In the genomic region with DNA sequence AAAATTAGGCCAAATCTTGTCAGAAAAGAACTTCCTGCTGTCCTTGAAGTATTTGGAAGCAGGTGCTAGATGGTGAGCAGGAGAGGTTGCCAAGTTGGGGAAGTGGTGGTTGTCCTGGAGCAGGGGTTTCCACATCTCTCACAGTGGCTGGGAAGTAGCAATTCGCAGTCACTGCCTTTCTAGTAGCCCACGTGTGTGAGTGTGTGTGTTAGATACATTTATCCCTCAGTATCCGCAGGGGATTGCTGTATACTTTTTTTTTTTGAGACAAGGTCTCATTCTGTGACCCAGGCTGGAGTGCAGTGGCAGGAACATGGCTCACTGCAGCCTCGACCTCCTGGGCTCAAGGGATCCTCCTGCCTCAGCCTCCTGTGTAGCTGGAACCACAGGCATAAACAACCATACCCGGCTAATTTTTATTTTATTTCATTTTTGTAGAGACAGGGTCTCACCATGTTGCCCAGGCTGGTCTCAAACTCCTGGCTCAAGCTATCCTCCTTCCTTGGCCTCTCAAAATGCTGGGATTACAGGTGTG, we compare ENCODE assay signal across 8 cellular contexts. TPM values are rescaled to one million over a fixed set of nuclear protein-coding genes. Genes with fewer than 3 reads are reported as not detected.
DNase-seq lines count a peak whose midpoint lies in the region; ATAC-seq and TF ChIP-seq lines count a peak whose summit lies in the region.

No MANE protein-coding gene starts in this region.

- no peaks in the 10 kb centered on the region for H3K23me2 ChIP-seq in H9 (ENCODE audit: insufficient read length, low read depth, low read length, poor library complexity, severe bottlenecking)

- H2BK20ac ChIP-seq in H9 (ENCODE audit: low read depth, low read length, poor library complexity, severe bottlenecking), result no peak overlapping the region

- H3K56ac ChIP-seq in H9 (ENCODE audit: insufficient read length, low read depth, low read length), result peak overlapping the region; percentile 11

- H3K9me3 Mint-ChIP-seq in H9 (no peaks in the 10 kb centered on the region), endothelial cell (ENCODE audit: unreplicated experiment) (no peaks in the 10 kb centered on the region)

- peak overlapping the region; percentile 30 for H3K18ac ChIP-seq in H9 (ENCODE audit: insufficient read length, low read depth, low read length)

- H4K20me1 ChIP-seq in H9 (ENCODE audit: control insufficient read depth, insufficient read depth, insufficient read length), result no peaks in the 10 kb centered on the region

- H2AK5ac ChIP-seq in H9 (ENCODE audit: insufficient read length, low read length), result no peak overlapping the region

- H2BK15ac ChIP-seq in H9 (ENCODE audit: low read depth, low read length), result no peak overlapping the region

- H3K27ac Mint-ChIP-seq in H9 (peak overlapping the region; percentile 55 to 98 (median 96); a peak in 5 of 7 replicates), endothelial cell (ENCODE audit: unreplicated experiment) (peak overlapping the region; percentile 85)

- H3T11ph ChIP-seq in H9 (ENCODE audit: low read length), result no peak overlapping the region

- H3K27me3 Mint-ChIP-seq in H9 (ENCODE audit: low read depth), result no peaks in the 10 kb centered on the region
- peaks cover 8% of the 10 kb centered on the region for H3K27me3 Mint-ChIP-seq in endothelial cell (ENCODE audit: unreplicated experiment)

- no peaks in the 10 kb centered on the region for H3K4me1 ChIP-seq in H9 (ENCODE audit: insufficient read depth, low read length)
- H3K4me1 ChIP-seq in muscle layer of colon (ENCODE audit: insufficient read depth, low read length), result peaks cover 23% of the 10 kb centered on the region

- no peak overlapping the region for H3K23ac ChIP-seq in H9 (ENCODE audit: insufficient read length, low read depth, low read length)

- no peak overlapping the region for H3K4ac ChIP-seq in H9 (ENCODE audit: low read depth, low read length)

- H2BK120ac ChIP-seq in H9 (ENCODE audit: low read depth, low read length, poor library complexity, severe bottlenecking), result no peak overlapping the region

- no peak overlapping the region for H4K8ac ChIP-seq in H9 (replicated peaks; ENCODE audit: insufficient read length, low read depth, low read length)

- TF ChIP-seq CTCF in H9 (conservative IDR thresholded peaks at IDR 0.05) (no peak), endothelial cell (IDR thresholded peaks at IDR 0.05; ENCODE audit: unreplicated experiment) (no peak)

- H3K79me2 ChIP-seq in H9 (ENCODE audit: insufficient read depth, low read length), result no peaks in the 10 kb centered on the region; the same call in 1 of the 2 replicates

- no peak overlapping the region for H2BK12ac ChIP-seq in H9 (ENCODE audit: insufficient read length, low read depth, low read length)

- no peak overlapping the region for H4K91ac ChIP-seq in H9 (ENCODE audit: insufficient read length, low read depth, low read length)

- no peak overlapping the region for H2BK5ac ChIP-seq in H9 (ENCODE audit: insufficient read length, low read length)

- H3K27ac ChIP-seq in H9 (ENCODE audit: insufficient read length, low read depth, low read length) (no peak overlapping the region), muscle layer of colon (ENCODE audit: low read depth, low read length) (peak overlapping the region; percentile 70)

- no peaks in the 10 kb centered on the region for H3K27me3 ChIP-seq in H9 (ENCODE audit: insufficient read depth, low read length)
- H3K27me3 ChIP-seq in muscle layer of colon (ENCODE audit: control insufficient read depth in 1 of 2, insufficient read depth in 2 of 2, low read length in 2 of 2), result no peaks in the 10 kb centered on the region

- H2AFZ ChIP-seq in H9 (ENCODE audit: low read length), result no peak overlapping the region

- no peaks in the 10 kb centered on the region for H3K79me1 ChIP-seq in H9 (ENCODE audit: insufficient read depth, low read depth, low read length, poor library complexity, severe bottlenecking)

- peak overlapping the region; percentile 99 for H3K9ac ChIP-seq in H9 (ENCODE audit: extremely low read depth, insufficient read length, low read length)
- H3K9ac ChIP-seq in muscle layer of colon (ENCODE audit: low read length), result peak overlapping the region; percentile 55

- H3K9me3 ChIP-seq in H9 (ENCODE audit: control insufficient read depth, low read depth, low read length) (no peaks in the 10 kb centered on the region), muscle layer of colon (ENCODE audit: low read length) (no peaks in the 10 kb centered on the region)

- H3K4me2 ChIP-seq in H9 (ENCODE audit: insufficient read depth, insufficient read length, low read length), result peak overlapping the region; percentile 80

- peak overlapping the region; percentile 92 for H4K5ac ChIP-seq in H9 (ENCODE audit: insufficient read length, low read depth, low read length)

- H3K36me3 ChIP-seq in muscle layer of colon (ENCODE audit: insufficient read depth, low read length), result no peaks in the 10 kb centered on the region

- H3K4me3 Mint-ChIP-seq in H9, result peak overlapping the region; percentile 93 to 97
- peak overlapping the region; percentile 99 for H3K4me3 Mint-ChIP-seq in endothelial cell (ENCODE audit: unreplicated experiment)

- peaks cover 4 to 14% of the 10 kb centered on the region in 2 experiments for H3K4me1 Mint-ChIP-seq in H9
- peaks cover 55% of the 10 kb centered on the region for H3K4me1 Mint-ChIP-seq in endothelial cell (ENCODE audit: unreplicated experiment)

- DNase-seq in CD1c-positive myeloid dendritic cell (ENCODE audit: extremely low spot score), result peak; percentile 76
- DNase-seq in H9, result no peak
- DNase-seq in SK-MEL-5 (ENCODE audit: low read depth, low spot score), result peak; percentile 31
- no peak for DNase-seq in endothelial cell (ENCODE audit: low spot score)
- DNase-seq in activated gamma-delta T cell treated with Interleukin-2 at 50 U/mL for 16 hours, result no peak
- DNase-seq in stimulated activated CD4-positive, alpha-beta T cell treated with anti-CD3 and anti-CD28 coated beads, Interleukin-1b, Interleukin-23, amount 100 ng/mL, for 48 hours, result no peak

- H3K14ac ChIP-seq in H9 (ENCODE audit: insufficient read depth, low read length), result peak overlapping the region; percentile 99; the same call in 1 of the 2 replicates

- ATAC-seq in GM18517 (IDR thresholded peaks at IDR 0.05; ENCODE audit: unreplicated experiment), result no peak

- in situ Hi-C loops in SK-MEL-5 (cut with HindIII; ENCODE audit: low pct_unique_long_range_greater_than_20kb, low sequenced_read_pairs), result no loop called here

- peak overlapping the region; percentile 54 to 79 for H3K4me3 ChIP-seq in muscle layer of colon (ENCODE audit: low read depth in 1 of 2, low read length in 2 of 2)

- WGBS in H9 (ENCODE audit: extremely low coverage, insufficient read length, low lambda C conversion rate), result no CpG with 5 or more reads among the region's 5 CpGs

- H3K36me3 Mint-ChIP-seq in H9 (ENCODE audit: insufficient read depth in 1 of 3, low read depth in 3 of 3) (peaks cover 12 to 16% (median 14%) of the 10 kb centered on the region in 3 experiments; a peak in 6 of 7 replicates), endothelial cell (ENCODE audit: low read depth, unreplicated experiment) (no peaks in the 10 kb centered on the region)

RNA-seq across cellular contexts. Expression of gene PPCDC, which starts 0.8 kb away (rescaled TPM):
- total RNA-seq in H9 (2021) (17.6 and 22.7 TPM in 2 replicates), endothelial cell (ENCODE audit: unreplicated experiment) (25.0 TPM)
- 12.0 and 12.1 TPM in 2 replicates for total RNA-seq in SK-MEL-5 (2014; rRNA removed; shearing (Covaris generic))
- 32.5 and 37.6 TPM in 2 replicates for polyA plus RNA-seq in SK-MEL-5 (2015; cell fraction: cytosol; rRNA removed)
- polyA plus RNA-seq in SK-MEL-5 (2015; cell fraction: nucleus; rRNA removed), result 26.4 and 53.6 TPM in 2 replicates

RNA-seq across cellular contexts. Expression of gene SCAMP5, which starts 28.8 kb away (rescaled TPM):
- total RNA-seq in H9 (2021), result 45.8 and 47.8 TPM in 2 replicates
- total RNA-seq in SK-MEL-5 (2014; rRNA removed; shearing (Covaris generic)), result 3.4 and 5.4 TPM in 2 replicates
- polyA plus RNA-seq in SK-MEL-5 (2015; cell fraction: cytosol; rRNA removed), result 8.3 and 18.2 TPM in 2 replicates
- 5.2 and 16.9 TPM in 2 replicates for polyA plus RNA-seq in SK-MEL-5 (2015; cell fraction: nucleus; rRNA removed)
- 132 TPM for total RNA-seq in endothelial cell (ENCODE audit: unreplicated experiment)

Comparison
In these comparisons a context has a peak if more than half of its experiments do, and no peak if none do; other contexts are left out.
1. DNase-seq: peak in CD1c-positive myeloid dendritic cell (single experiment) and SK-MEL-5 (single experiment); none in H9 (single experiment), endothelial cell (single experiment), activated gamma-delta T cell treated with Interleukin-2 at 50 U/mL for 16 hours (single experiment) and stimulated activated CD4-positive, alpha-beta T cell treated with anti-CD3 and anti-CD28 coated beads, Interleukin-1b, Interleukin-23, amount 100 ng/mL, for 48 hours (single experiment).